8 cellular contexts compared by ENCODE assay signal in the genomic region with DNA sequence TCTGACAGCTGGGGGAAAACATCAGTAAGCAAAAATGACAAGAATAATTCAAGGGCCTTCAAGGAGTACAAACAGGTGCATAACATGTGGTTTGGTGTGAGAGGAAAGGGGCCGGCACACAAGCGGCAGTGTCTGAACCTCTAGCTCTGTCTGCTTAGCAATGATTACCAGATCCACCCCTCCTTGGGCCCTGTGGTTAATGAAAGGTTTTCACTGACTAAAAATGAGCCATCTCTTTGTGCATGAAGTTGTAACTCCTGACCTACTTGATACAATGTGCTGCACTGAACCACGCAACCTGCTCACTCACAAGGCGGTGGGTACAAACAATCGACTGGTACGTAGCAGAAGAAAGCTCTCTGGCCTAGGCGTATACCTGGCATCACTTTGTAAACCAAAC. TPM values are rescaled to one million over a fixed set of nuclear protein-coding genes. Genes with fewer than 3 reads are reported as not detected.
A peak's percentile ranks its signal among the peaks of the same experiment; 100 is the strongest.
DNase-seq lines count a peak whose midpoint lies in the region; ATAC-seq, FAIRE-seq and TF ChIP-seq lines count a peak whose summit lies in the region.

No MANE protein-coding gene starts in this region.

- H3K27ac Mint-ChIP-seq in naive thymus-derived CD8-positive, alpha-beta T cell, result peak overlapping the region; percentile 94 to 100 (median 96)

- DNase-seq in GM19239 (ENCODE audit: insufficient read length, low spot score), result peak; percentile 58
- peak; percentile 36 to 43 for DNase-seq in activated CD4-positive, alpha-beta T cell treated with anti-CD3 and anti-CD28 coated beads, Interleukin-2, amount 50 U/mL, for 4 hours
- peak in 9 of 10 donors; percentile 34 to 64 (median 53) for DNase-seq in naive thymus-derived CD8-positive, alpha-beta T cell
- no peak for DNase-seq in left lobe of liver (ENCODE audit: low spot score)
- DNase-seq in middle frontal gyrus (ENCODE audit: extremely low spot score, low spot score), result no peak
- DNase-seq in left lung, result no peak
- no peak for DNase-seq in H4 (ENCODE audit: low spot score)

- peak overlapping the region in 1 of 2 donors; percentile 28 for H3K27ac ChIP-seq in left lung

- no peaks in the 10 kb centered on the region for H3K27me3 ChIP-seq in left lung

- H3K36me3 Mint-ChIP-seq in naive thymus-derived CD8-positive, alpha-beta T cell, result peaks cover 0 to 26% (median 9%) of the 10 kb centered on the region in 3 donors

- TF ChIP-seq CTCF in left lung (IDR thresholded peaks at IDR 0.05), result no peak

- POLR2A ChIA-PET in naive thymus-derived CD8-positive, alpha-beta T cell (lab: Charles Lee), result interaction anchor here (0.6 to 7.3 kb wide), 9 partner anchors 8 to 75 kb away, joined by 3 to 207 read pairs (median 16); partner anchors contain the start of genes FAM117A, KAT7 and SLC35B1

- ATAC-seq in HG03175 (IDR thresholded peaks at IDR 0.05; ENCODE audit: unreplicated experiment) (peak; percentile 87), left lobe of liver (no peak), left lung (no peak)
- ATAC-seq in naive thymus-derived CD8-positive, alpha-beta T cell, result peak; percentile 67 to 78

- peaks cover 50 to 96% (median 80%) of the 10 kb centered on the region in 4 donors for H3K4me1 Mint-ChIP-seq in naive thymus-derived CD8-positive, alpha-beta T cell

- peaks cover 0 to 2% (median 0%) of the 10 kb centered on the region in 9 donors for H3K9me3 Mint-ChIP-seq in naive thymus-derived CD8-positive, alpha-beta T cell

- peak overlapping the region; percentile 56 to 89 (median 81) for H3K4me3 Mint-ChIP-seq in naive thymus-derived CD8-positive, alpha-beta T cell

- H3K36me3 ChIP-seq in left lung, result no peaks in the 10 kb centered on the region

- H3K9me3 ChIP-seq in left lung, result no peaks in the 10 kb centered on the region

- FAIRE-seq in GM19239 (lab: Jason Lieb, UNC), result peak; percentile 96

- H3K27me3 Mint-ChIP-seq in naive thymus-derived CD8-positive, alpha-beta T cell, result no peaks in the 10 kb centered on the region

- intact Hi-C loops in left lung (cut with DNase I), result no loop called here

- no peak overlapping the region for H3K4me3 ChIP-seq in left lung

- H3K4me1 ChIP-seq in left lung, result peaks cover 0 to 25% of the 10 kb centered on the region in 2 donors

RNA-seq across cellular contexts. Expression of gene FAM117A, which starts 15.1 kb away (rescaled TPM):
- total RNA-seq in naive thymus-derived CD8-positive, alpha-beta T cell, result 10 to 100 TPM; 84.5 to 90.8 TPM
- 10 to 100 TPM; 36.9 to 53.6 (median 46.7) TPM for polyA plus RNA-seq in naive thymus-derived CD8-positive, alpha-beta T cell
- total RNA-seq in left lobe of liver (5.3 TPM), left lung (10 to 100 TPM; 11.9 to 13.4 TPM)
- 6.9 and 8.1 TPM in 2 replicates for total RNA-seq in H4 (2014; rRNA removed; shearing (Covaris generic))

RNA-seq across cellular contexts. Expression of gene KAT7, which starts 39.7 kb away (rescaled TPM):
- 100 to 1,000 TPM; 120 TPM for total RNA-seq in naive thymus-derived CD8-positive, alpha-beta T cell
- 10 to 100 TPM; 34.4 to 51.1 (median 39.2) TPM for polyA plus RNA-seq in naive thymus-derived CD8-positive, alpha-beta T cell
- total RNA-seq in left lobe of liver (14.4 TPM), left lung (10 to 100 TPM; 51.3 to 55.4 TPM)
- total RNA-seq in H4 (2014; rRNA removed; shearing (Covaris generic)), result 34.0 and 42.3 TPM in 2 replicates

RNA-seq across cellular contexts. Expression of gene SLC35B1, which starts 41.0 kb away (rescaled TPM):
- total RNA-seq in naive thymus-derived CD8-positive, alpha-beta T cell, result 10 to 100 TPM; 38.8 to 39.7 TPM
- 10 to 100 TPM; 20.3 to 27.4 (median 21.8) TPM for polyA plus RNA-seq in naive thymus-derived CD8-positive, alpha-beta T cell
- total RNA-seq in left lobe of liver (54.5 TPM), left lung (10 to 100 TPM; 48.8 to 74.9 TPM)
- 142 and 160 TPM in 2 replicates for total RNA-seq in H4 (2014; rRNA removed; shearing (Covaris generic))

Comparison
In these comparisons a context has a peak if more than half of its experiments do, and no peak if none do; other contexts are left out.
1. DNase-seq: peak in GM19239 (single experiment), activated CD4-positive, alpha-beta T cell treated with anti-CD3 and anti-CD28 coated beads, Interleukin-2, amount 50 U/mL, for 4 hours (2 of 2) and naive thymus-derived CD8-positive, alpha-beta T cell (9 of 10); none in left lobe of liver (single experiment), middle frontal gyrus (single experiment), left lung (0 of 2) and H4 (single experiment).
2. ATAC-seq: peak in HG03175 (single experiment) and naive thymus-derived CD8-positive, alpha-beta T cell (2 of 2); none in left lobe of liver (single experiment) and left lung (single experiment).